Comparison of ENCODE assay signal across 1 cellular context in genomic region chr1:29639156-29639736, GRCh38.
TF ChIP-seq lines count a peak whose summit lies in the region.

No MANE protein-coding gene starts in this region.

TF ChIP-seq in GM23338, 12 proteins besides CTCF, POLR2A, EP300 and RAD21 (continued from another document):
- TF ChIP-seq, protein P1, sequence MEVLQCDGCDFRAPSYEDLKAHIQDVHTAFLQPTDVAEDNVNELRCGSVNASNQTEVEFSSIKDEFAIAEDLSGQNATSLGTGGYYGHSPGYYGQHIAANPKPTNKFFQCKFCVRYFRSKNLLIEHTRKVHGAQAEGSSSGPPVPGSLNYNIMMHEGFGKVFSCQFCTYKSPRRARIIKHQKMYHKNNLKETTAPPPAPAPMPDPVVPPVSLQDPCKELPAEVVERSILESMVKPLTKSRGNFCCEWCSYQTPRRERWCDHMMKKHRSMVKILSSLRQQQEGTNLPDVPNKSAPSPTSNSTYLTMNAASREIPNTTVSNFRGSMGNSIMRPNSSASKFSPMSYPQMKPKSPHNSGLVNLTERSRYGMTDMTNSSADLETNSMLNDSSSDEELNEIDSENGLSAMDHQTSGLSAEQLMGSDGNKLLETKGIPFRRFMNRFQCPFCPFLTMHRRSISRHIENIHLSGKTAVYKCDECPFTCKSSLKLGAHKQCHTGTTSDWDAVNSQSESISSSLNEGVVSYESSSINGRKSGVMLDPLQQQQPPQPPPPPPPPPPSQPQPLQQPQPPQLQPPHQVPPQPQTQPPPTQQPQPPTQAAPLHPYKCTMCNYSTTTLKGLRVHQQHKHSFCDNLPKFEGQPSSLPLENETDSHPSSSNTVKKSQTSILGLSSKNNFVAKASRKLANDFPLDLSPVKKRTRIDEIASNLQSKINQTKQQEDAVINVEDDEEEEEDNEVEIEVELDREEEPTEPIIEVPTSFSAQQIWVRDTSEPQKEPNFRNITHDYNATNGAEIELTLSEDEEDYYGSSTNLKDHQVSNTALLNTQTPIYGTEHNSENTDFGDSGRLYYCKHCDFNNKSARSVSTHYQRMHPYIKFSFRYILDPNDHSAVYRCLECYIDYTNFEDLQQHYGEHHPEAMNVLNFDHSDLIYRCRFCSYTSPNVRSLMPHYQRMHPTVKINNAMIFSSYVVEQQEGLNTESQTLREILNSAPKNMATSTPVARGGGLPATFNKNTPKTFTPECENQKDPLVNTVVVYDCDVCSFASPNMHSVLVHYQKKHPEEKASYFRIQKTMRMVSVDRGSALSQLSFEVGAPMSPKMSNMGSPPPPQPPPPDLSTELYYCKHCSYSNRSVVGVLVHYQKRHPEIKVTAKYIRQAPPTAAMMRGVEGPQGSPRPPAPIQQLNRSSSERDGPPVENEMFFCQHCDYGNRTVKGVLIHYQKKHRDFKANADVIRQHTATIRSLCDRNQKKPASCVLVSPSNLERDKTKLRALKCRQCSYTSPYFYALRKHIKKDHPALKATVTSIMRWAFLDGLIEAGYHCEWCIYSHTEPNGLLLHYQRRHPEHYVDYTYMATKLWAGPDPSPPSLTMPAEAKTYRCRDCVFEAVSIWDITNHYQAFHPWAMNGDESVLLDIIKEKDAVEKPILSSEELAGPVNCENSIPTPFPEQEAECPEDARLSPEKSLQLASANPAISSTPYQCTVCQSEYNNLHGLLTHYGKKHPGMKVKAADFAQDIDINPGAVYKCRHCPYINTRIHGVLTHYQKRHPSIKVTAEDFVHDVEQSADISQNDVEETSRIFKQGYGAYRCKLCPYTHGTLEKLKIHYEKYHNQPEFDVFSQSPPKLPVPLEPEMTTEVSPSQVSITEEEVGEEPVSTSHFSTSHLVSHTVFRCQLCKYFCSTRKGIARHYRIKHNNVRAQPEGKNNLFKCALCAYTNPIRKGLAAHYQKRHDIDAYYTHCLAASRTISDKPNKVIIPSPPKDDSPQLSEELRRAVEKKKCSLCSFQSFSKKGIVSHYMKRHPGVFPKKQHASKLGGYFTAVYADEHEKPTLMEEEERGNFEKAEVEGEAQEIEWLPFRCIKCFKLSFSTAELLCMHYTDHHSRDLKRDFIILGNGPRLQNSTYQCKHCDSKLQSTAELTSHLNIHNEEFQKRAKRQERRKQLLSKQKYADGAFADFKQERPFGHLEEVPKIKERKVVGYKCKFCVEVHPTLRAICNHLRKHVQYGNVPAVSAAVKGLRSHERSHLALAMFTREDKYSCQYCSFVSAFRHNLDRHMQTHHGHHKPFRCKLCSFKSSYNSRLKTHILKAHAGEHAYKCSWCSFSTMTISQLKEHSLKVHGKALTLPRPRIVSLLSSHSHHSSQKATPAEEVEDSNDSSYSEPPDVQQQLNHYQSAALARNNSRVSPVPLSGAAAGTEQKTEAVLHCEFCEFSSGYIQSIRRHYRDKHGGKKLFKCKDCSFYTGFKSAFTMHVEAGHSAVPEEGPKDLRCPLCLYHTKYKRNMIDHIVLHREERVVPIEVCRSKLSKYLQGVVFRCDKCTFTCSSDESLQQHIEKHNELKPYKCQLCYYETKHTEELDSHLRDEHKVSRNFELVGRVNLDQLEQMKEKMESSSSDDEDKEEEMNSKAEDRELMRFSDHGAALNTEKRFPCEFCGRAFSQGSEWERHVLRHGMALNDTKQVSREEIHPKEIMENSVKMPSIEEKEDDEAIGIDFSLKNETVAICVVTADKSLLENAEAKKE (CRISPR knock-in tag; IDR thresholded peaks at IDR 0.05): no peak
- no peak for TF ChIP-seq POLR2AphosphoS5 (IDR thresholded peaks at IDR 0.05; ENCODE audit: low read depth)
- no peak for TF ChIP-seq CREB1 (CRISPR knock-in tag; IDR thresholded peaks at IDR 0.05; ENCODE audit: low read depth)
